ENCODE assay signal across 8 cellular contexts in the genomic region with DNA sequence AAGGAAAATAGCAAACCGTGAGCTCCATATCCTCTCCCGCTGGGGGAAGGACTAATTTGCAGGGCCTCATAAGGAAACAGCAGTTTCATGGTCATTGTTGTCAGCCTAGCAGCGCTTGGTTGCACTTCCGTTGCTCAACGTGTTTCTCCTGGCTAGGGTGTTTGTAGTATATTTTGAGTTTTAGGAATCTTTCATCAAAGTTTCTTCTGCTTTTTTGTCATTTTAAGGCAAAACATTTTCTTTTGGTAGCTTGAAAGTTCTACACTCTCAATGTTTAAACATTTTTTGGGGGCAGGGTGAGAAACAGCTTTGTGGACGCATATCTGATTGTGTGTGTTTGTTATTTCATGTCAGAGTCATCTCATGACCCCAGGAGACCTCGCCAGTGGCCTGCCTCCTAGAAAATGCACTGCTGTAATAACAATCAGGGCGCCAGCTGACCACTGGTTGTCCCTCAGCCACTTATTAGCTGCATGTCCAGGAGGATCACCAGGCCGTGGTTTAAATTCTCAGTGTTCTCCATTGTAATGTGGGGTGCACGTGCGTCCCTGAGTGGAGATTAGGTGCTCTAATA. TPM values are rescaled to one million over a fixed set of nuclear protein-coding genes. Genes with fewer than 3 reads are reported as not detected.
A peak's percentile ranks its signal among the peaks of the same experiment; 100 is the strongest.
DNase-seq lines count a peak whose midpoint lies in the region; ATAC-seq and TF ChIP-seq lines count a peak whose summit lies in the region.

No MANE protein-coding gene starts in this region.

- H3K4me1 Mint-ChIP-seq in activated naive CD4-positive, alpha-beta T cell treated with anti-CD3 and anti-CD28 coated beads, Interleukin-2, amount 50 U/mL, for 24 hours = peaks cover 89% of the 10 kb centered on the region
- H3K4me1 Mint-ChIP-seq in immature natural killer cell (peaks cover 88 to 98% of the 10 kb centered on the region in 2 donors), type B pancreatic cell (ENCODE audit: unreplicated experiment) (peaks cover 66% of the 10 kb centered on the region)

- H3K36me3 Mint-ChIP-seq in activated naive CD4-positive, alpha-beta T cell treated with anti-CD3 and anti-CD28 coated beads, Interleukin-2, amount 50 U/mL, for 24 hours = peaks cover 3% of the 10 kb centered on the region
- H3K36me3 Mint-ChIP-seq in immature natural killer cell (no peaks in the 10 kb centered on the region), type B pancreatic cell (peaks cover 4% of the 10 kb centered on the region)

- no peaks in the 10 kb centered on the region for H3K9me3 Mint-ChIP-seq in activated naive CD4-positive, alpha-beta T cell treated with anti-CD3 and anti-CD28 coated beads, Interleukin-2, amount 50 U/mL, for 24 hours
- H3K9me3 Mint-ChIP-seq in immature natural killer cell = no peaks in the 10 kb centered on the region
- H3K9me3 Mint-ChIP-seq in type B pancreatic cell = no peaks in the 10 kb centered on the region

- no peak for DNase-seq in activated naive CD4-positive, alpha-beta T cell treated with Interleukin-2 at 50 U/mL for 16 hours
- DNase-seq in UCSD-AML1 (lab: John Stamatoyannopoulos, UW; ENCODE audit: unreplicated experiment) = peak; percentile 30
- peak in 1 of 3 donors; percentile 44 for DNase-seq in immature natural killer cell
- DNase-seq in type B pancreatic cell (ENCODE audit: extremely low spot score, unreplicated experiment) = no peak
- DNase-seq in T-helper 9 cell = no peak

- peak overlapping the region; percentile 79 for H3K27ac Mint-ChIP-seq in activated naive CD4-positive, alpha-beta T cell treated with anti-CD3 and anti-CD28 coated beads, Interleukin-2, amount 50 U/mL, for 24 hours
- peak overlapping the region; percentile 35 to 81 (median 72) for H3K27ac Mint-ChIP-seq in immature natural killer cell
- H3K27ac Mint-ChIP-seq in type B pancreatic cell = peak overlapping the region; percentile 45

- H3K4me3 Mint-ChIP-seq in activated naive CD4-positive, alpha-beta T cell treated with anti-CD3 and anti-CD28 coated beads, Interleukin-2, amount 50 U/mL, for 24 hours = peak overlapping the region; percentile 49
- H3K4me3 Mint-ChIP-seq in immature natural killer cell (peak overlapping the region; percentile 23 to 70 (median 55)), type B pancreatic cell (peak overlapping the region; percentile 23)

- TF ChIP-seq CTCF in type B pancreatic cell (conservative IDR thresholded peaks at IDR 0.05) = no peak

- H3K27me3 Mint-ChIP-seq in activated naive CD4-positive, alpha-beta T cell treated with anti-CD3 and anti-CD28 coated beads, Interleukin-2, amount 50 U/mL, for 24 hours = no peaks in the 10 kb centered on the region
- peaks cover 2 to 4% (median 4%) of the 10 kb centered on the region in 3 donors for H3K27me3 Mint-ChIP-seq in immature natural killer cell (ENCODE audit: low read depth in 3 of 3)
- no peaks in the 10 kb centered on the region for H3K27me3 Mint-ChIP-seq in type B pancreatic cell

- ATAC-seq in GM19452 (IDR thresholded peaks at IDR 0.05; ENCODE audit: unreplicated experiment) = no peak
- ATAC-seq in GM19328 (IDR thresholded peaks at IDR 0.05; ENCODE audit: unreplicated experiment) = no peak

RNA-seq across cellular contexts. Expression of gene JARID2, which starts 20.6 kb away (rescaled TPM):
- polyA plus RNA-seq in immature natural killer cell = 10 to 100 TPM in 1 of 3 donors, 1 to 10 TPM in 2; 4.3 to 26.1 (median 7.8) TPM
- 35.9 and 43.9 TPM in 2 replicates for total RNA-seq in type B pancreatic cell (ENCODE audit: low replicate concordance)
